In the genomic region with DNA sequence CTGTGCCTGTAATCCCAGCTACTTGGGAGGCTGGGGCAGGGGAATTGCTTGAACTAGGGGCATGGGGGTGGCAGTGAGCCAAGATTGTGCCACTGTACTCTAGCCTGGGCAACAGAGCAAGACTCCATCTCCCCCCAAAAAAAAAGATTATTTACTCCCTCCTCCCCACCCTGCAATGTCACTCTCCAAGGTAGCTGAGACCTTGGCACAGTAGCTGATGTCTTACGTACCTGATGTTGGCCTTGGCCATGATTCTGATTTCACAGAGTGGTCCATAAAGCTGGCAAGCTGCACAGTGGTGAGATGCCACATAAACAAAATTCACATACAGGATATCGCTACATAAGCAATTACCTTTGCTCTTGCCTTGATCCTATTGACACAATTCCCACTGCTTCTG, we compare ENCODE assay signal across 28 cellular contexts.
"Had no signal": no experiment of that assay in that cellular context is flagged by ENCODE, and none has a peak within 500 bp of the region (broad histone marks: within the 10 kb centered on the region; RNA-seq: fewer than 3 reads in every experiment).

No MANE protein-coding gene starts in this region.

- H3K9me3 ChIP-seq: colonic mucosa, esophagus muscularis mucosa, esophagus squamous epithelium, gastrocnemius medialis, gastroesophageal sphincter, heart left ventricle, heart right ventricle had no signal

- H3K36me3 ChIP-seq: colonic mucosa, esophagus muscularis mucosa, esophagus squamous epithelium, gastrocnemius medialis, gastroesophageal sphincter, heart left ventricle, heart right ventricle had no signal

- H3K4me1 Mint-ChIP-seq: endodermal cell had no signal

- H3K4me3 ChIP-seq: colonic mucosa, coronary artery, dorsolateral prefrontal cortex, esophagus muscularis mucosa, esophagus squamous epithelium, gastrocnemius medialis, gastroesophageal sphincter, heart left ventricle, heart right ventricle, hepatocyte had no signal

- H3K4me3 Mint-ChIP-seq: dendritic cell treated with granulocyte-macrophage colony-stimulating factor and Interleukin-4, amounts not matched to agents 40 ng/mL and 50 ng/mL, for 4 days; effector memory CD8-positive, alpha-beta T cell; endodermal cell had no signal

- ATAC-seq: effector memory CD8-positive, alpha-beta T cell; esophagus mucosa; gastrocnemius medialis; gastroesophageal sphincter; heart left ventricle; heart right ventricle had no signal

- H3K4me1 ChIP-seq: colonic mucosa, esophagus muscularis mucosa, esophagus squamous epithelium, gastrocnemius medialis, gastroesophageal sphincter, heart left ventricle, heart right ventricle had no signal

- H3K27ac Mint-ChIP-seq: dendritic cell treated with granulocyte-macrophage colony-stimulating factor and Interleukin-4, amounts not matched to agents 40 ng/mL and 50 ng/mL, for 4 days; effector memory CD8-positive, alpha-beta T cell; endodermal cell had no signal

- H2AFZ ChIP-seq: hepatocyte had no signal

- DNase-seq: colonic mucosa; cortex of kidney; dermis blood vessel endothelial cell; dorsolateral prefrontal cortex; effector CD4-positive, alpha-beta T cell; effector CD8-positive, alpha-beta T cell; effector memory CD8-positive, alpha-beta T cell; endodermal cell; erythroblast; esophagus squamous epithelium; foreskin fibroblast; foreskin melanocyte; gastrocnemius medialis; glutamatergic neuron; head of caudate nucleus; heart left ventricle; heart right ventricle had no signal

- H3K79me2 ChIP-seq: hepatocyte had no signal

- H3K27me3 ChIP-seq: colonic mucosa, dorsolateral prefrontal cortex, esophagus muscularis mucosa, esophagus squamous epithelium, gastrocnemius medialis, hepatocyte had no signal

- H3K9me3 Mint-ChIP-seq: dendritic cell treated with granulocyte-macrophage colony-stimulating factor and Interleukin-4, amounts not matched to agents 40 ng/mL and 50 ng/mL, for 4 days had no signal

- H3K4me2 ChIP-seq: hepatocyte had no signal

- FAIRE-seq: colon, endometrium, endothelial cell of umbilical vein, frontal cortex had no signal

- H3K27ac ChIP-seq: colonic mucosa, coronary artery, dorsolateral prefrontal cortex, epithelial cell of prostate, esophagus muscularis mucosa, esophagus squamous epithelium, gastrocnemius medialis, gastroesophageal sphincter, heart left ventricle, heart right ventricle, hepatocyte had no signal
